ENCODE assay signal across 8 cellular contexts in the genomic region with DNA sequence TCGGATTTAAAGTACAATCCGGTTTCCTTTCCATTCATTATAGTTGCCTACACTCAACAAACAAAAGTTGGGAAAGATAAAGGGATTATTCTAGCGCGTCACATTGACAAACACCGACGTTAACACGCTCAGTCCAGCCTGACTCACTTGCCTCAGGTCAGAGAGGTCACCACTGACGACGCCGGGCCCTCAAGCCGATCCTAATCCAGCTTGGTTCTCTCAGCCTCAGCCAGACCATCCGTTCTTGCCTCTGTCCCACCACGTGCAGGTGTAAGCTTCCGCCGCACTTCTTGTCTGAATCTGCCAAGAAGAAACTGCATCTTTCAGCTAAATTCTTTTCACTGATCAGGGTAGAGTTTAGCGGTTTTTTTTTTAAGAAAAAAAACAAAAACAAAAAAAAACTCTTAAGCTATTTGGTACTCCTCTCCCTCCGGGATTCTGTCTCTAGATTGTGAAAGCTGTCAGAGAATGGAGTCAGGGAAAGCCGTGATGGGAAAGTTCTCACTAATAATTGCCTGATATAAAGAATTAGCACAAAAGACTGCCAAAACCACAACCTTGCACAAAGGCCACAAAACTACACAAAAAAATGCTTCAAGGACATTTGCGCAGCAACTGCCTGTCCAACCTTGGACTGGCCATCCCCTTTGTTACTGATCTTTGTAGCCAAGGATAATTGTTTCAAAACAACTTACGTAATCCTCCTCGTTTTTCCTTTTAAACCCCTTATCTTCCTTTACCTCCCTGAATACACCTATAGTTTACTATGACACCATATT. TPM values are rescaled to one million over a fixed set of nuclear protein-coding genes. Genes with fewer than 3 reads are reported as not detected.
DNase-seq lines count a peak whose midpoint lies in the region; ATAC-seq and TF ChIP-seq lines count a peak whose summit lies in the region.

No MANE protein-coding gene starts in this region.

- peak overlapping the region; percentile 96 for H3K27ac Mint-ChIP-seq in GM23338

- H3K27ac ChIP-seq in GM23338 (ENCODE audit: low read depth), result no peak overlapping the region
- no peak overlapping the region for H3K27ac ChIP-seq in effector memory CD4-positive, alpha-beta T cell (ENCODE audit: insufficient read depth, low read length, poor library complexity, severe bottlenecking)

- peak overlapping the region; percentile 80 for H3K4me3 ChIP-seq in GM23338
- peak overlapping the region; percentile 67 for H3K4me3 ChIP-seq in effector memory CD4-positive, alpha-beta T cell (ENCODE audit: insufficient read depth, low read depth, low read length, poor library complexity, severe bottlenecking)

- peaks cover 26% of the 10 kb centered on the region for H3K4me1 ChIP-seq in GM23338 (ENCODE audit: insufficient read depth)
- peaks cover 11% of the 10 kb centered on the region for H3K4me1 ChIP-seq in effector memory CD4-positive, alpha-beta T cell (ENCODE audit: control insufficient read depth, insufficient read depth, low read length, poor library complexity, severe bottlenecking)

- H3K4me3 Mint-ChIP-seq in GM23338, result peak overlapping the region; percentile 90

- H3K9me3 Mint-ChIP-seq in GM23338, result no peaks in the 10 kb centered on the region

- no peaks in the 10 kb centered on the region for H3K9me2 ChIP-seq in GM23338 (ENCODE audit: insufficient read depth)

- peaks cover 24% of the 10 kb centered on the region for H4K20me1 ChIP-seq in GM23338 (replicated peaks; ENCODE audit: insufficient read depth)

- no peaks in the 10 kb centered on the region for H3K36me3 ChIP-seq in GM23338 (ENCODE audit: insufficient read depth)
- no peaks in the 10 kb centered on the region for H3K36me3 ChIP-seq in effector memory CD4-positive, alpha-beta T cell (ENCODE audit: control insufficient read depth, insufficient read depth, low read length)

- peaks cover 4% of the 10 kb centered on the region; the same call in 1 of the 3 replicates for H3K36me3 Mint-ChIP-seq in GM23338 (ENCODE audit: low read depth)

- ATAC-seq in GM23338, result peak; percentile 66
- ATAC-seq in SK-N-SH treated with all-trans-retinoic acid at 6 μM for 48 hours, result peak; percentile 21
- no peak for ATAC-seq in stimulated activated naive CD8-positive, alpha-beta T cell treated with anti-CD3 and anti-CD28 coated beads, Interleukin-15, Interleukin-2, amounts not matched to agents 100 U/mL and 50 U/mL, for 24 hours

- DNase-seq in A172 (ENCODE audit: low spot score) (peak; percentile 16), GM23338 (ENCODE audit: low spot score) (peak; percentile 65), lung microvascular endothelial cell (ENCODE audit: low read depth in 2 of 2) (peak; percentile 66 to 93), GM19238 (ENCODE audit: insufficient read length, low spot score) (no peak), NCI-H187 treated with DMSO at 0.1 percent for 48 hours (lab: John Stamatoyannopoulos, UW) (no peak)
- DNase-seq in effector memory CD4-positive, alpha-beta T cell, result no peak
- peak; percentile 48 for DNase-seq in stimulated activated naive CD8-positive, alpha-beta T cell treated with anti-CD3 and anti-CD28 coated beads, Interleukin-15, Interleukin-2, amounts not matched to agents 100 U/mL and 50 U/mL, for 24 hours

- no peaks in the 10 kb centered on the region for H3K9me3 ChIP-seq in effector memory CD4-positive, alpha-beta T cell (ENCODE audit: control insufficient read depth, low read length)

- H3K4me1 Mint-ChIP-seq in GM23338, result peaks cover 42% of the 10 kb centered on the region

- H3K27me3 Mint-ChIP-seq in GM23338 (ENCODE audit: insufficient read depth, low read depth, poor library complexity), result peaks cover 13% of the 10 kb centered on the region

- no peak for TF ChIP-seq CTCF in GM23338 (conservative IDR thresholded peaks at IDR 0.05; ENCODE audit: low read depth in 2 of 2)

- peaks cover 29% of the 10 kb centered on the region for H3K79me2 ChIP-seq in GM23338 (replicated peaks; ENCODE audit: insufficient read depth)

- H3F3A ChIP-seq in GM23338 (replicated peaks; ENCODE audit: low read depth), result no peaks in the 10 kb centered on the region; the same call in 1 of the 2 replicates

- H3K4me2 ChIP-seq in GM23338, result peak overlapping the region; percentile 92

- H2AFZ ChIP-seq in GM23338, result peak overlapping the region; percentile 75

- H3K27me3 ChIP-seq in GM23338 (ENCODE audit: insufficient read depth), result peaks cover 11% of the 10 kb centered on the region
- no peaks in the 10 kb centered on the region for H3K27me3 ChIP-seq in effector memory CD4-positive, alpha-beta T cell (replicated peaks; ENCODE audit: control insufficient read depth, insufficient read depth, low read length, poor library complexity, severe bottlenecking)

TF ChIP-seq in GM23338, 12 proteins besides CTCF, POLR2A, EP300 and RAD21:
- no peak for TF ChIP-seq NANOG (IDR thresholded peaks at IDR 0.05; ENCODE audit: borderline replicate concordance)
- no peak for TF ChIP-seq EZH2phosphoT487 (IDR thresholded peaks at IDR 0.05; ENCODE audit: unreplicated experiment)
- no peak for TF ChIP-seq POLR2AphosphoS5 (IDR thresholded peaks at IDR 0.05; ENCODE audit: low read depth)
- TF ChIP-seq, protein P1, sequence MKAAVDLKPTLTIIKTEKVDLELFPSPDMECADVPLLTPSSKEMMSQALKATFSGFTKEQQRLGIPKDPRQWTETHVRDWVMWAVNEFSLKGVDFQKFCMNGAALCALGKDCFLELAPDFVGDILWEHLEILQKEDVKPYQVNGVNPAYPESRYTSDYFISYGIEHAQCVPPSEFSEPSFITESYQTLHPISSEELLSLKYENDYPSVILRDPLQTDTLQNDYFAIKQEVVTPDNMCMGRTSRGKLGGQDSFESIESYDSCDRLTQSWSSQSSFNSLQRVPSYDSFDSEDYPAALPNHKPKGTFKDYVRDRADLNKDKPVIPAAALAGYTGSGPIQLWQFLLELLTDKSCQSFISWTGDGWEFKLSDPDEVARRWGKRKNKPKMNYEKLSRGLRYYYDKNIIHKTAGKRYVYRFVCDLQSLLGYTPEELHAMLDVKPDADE (IDR thresholded peaks at IDR 0.05), result no peak

TF ChIP-seq in SK-N-SH treated with all-trans-retinoic acid at 6 μM for 48 hours, 23 proteins besides CTCF, POLR2A, EP300 and RAD21 (continues in another document):
- no peak for TF ChIP-seq OSR1 (CRISPR knock-in tag; IDR thresholded peaks at IDR 0.05)
- no peak for TF ChIP-seq TOX (CRISPR knock-in tag; IDR thresholded peaks at IDR 0.05; ENCODE audit: borderline replicate concordance)
- no peak for TF ChIP-seq CREB5 (CRISPR knock-in tag; IDR thresholded peaks at IDR 0.05; ENCODE audit: low read depth)
- TF ChIP-seq, protein P2, sequence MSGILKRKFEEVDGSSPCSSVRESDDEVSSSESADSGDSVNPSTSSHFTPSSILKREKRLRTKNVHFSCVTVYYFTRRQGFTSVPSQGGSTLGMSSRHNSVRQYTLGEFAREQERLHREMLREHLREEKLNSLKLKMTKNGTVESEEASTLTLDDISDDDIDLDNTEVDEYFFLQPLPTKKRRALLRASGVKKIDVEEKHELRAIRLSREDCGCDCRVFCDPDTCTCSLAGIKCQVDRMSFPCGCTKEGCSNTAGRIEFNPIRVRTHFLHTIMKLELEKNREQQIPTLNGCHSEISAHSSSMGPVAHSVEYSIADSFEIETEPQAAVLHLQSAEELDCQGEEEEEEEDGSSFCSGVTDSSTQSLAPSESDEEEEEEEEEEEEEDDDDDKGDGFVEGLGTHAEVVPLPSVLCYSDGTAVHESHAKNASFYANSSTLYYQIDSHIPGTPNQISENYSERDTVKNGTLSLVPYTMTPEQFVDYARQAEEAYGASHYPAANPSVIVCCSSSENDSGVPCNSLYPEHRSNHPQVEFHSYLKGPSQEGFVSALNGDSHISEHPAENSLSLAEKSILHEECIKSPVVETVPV (CRISPR knock-in tag; IDR thresholded peaks at IDR 0.05), result no peak
- TF ChIP-seq CSDC2 (CRISPR knock-in tag; IDR thresholded peaks at IDR 0.05), result no peak

RNA-seq across cellular contexts. Expression of gene PHF10, which starts 1.2 kb away (rescaled TPM):
- total RNA-seq in A172 (2014; rRNA removed; shearing (Covaris generic)), result 19.3 and 25.9 TPM in 2 replicates
- 44.7 and 48.1 TPM in 2 replicates for total RNA-seq in GM23338 (2014; rRNA removed; shearing (Covaris generic))
- polyA plus RNA-seq in GM23338 (2016; fragmentation: Nextera tagmentation; extraction: Ambion mirVana), result 15.7 and 16.5 TPM in 2 replicates
- 18.1 and 23.8 TPM in 2 replicates for total RNA-seq in lung microvascular endothelial cell

RNA-seq across cellular contexts. Expression of gene C6orf120, which starts 23.5 kb away (rescaled TPM):
- total RNA-seq in A172 (2014; rRNA removed; shearing (Covaris generic)), result 29.5 and 34.2 TPM in 2 replicates
- total RNA-seq in GM23338 (2014; rRNA removed; shearing (Covaris generic)), result 49.3 and 57.3 TPM in 2 replicates
- polyA plus RNA-seq in GM23338 (2016; fragmentation: Nextera tagmentation; extraction: Ambion mirVana), result 18.3 and 18.8 TPM in 2 replicates
- total RNA-seq in lung microvascular endothelial cell, result 18.1 and 22.6 TPM in 2 replicates

RNA-seq across cellular contexts. Expression of gene WDR27, which starts 23.6 kb away (rescaled TPM):
- 13.0 and 13.6 TPM in 2 replicates for total RNA-seq in A172 (2014; rRNA removed; shearing (Covaris generic))
- 65.9 and 80.4 TPM in 2 replicates for total RNA-seq in GM23338 (2014; rRNA removed; shearing (Covaris generic))
- polyA plus RNA-seq in GM23338 (2016; fragmentation: Nextera tagmentation; extraction: Ambion mirVana), result 42.8 and 55.3 TPM in 2 replicates
- total RNA-seq in lung microvascular endothelial cell, result 10.9 and 18.7 TPM in 2 replicates

RNA-seq across cellular contexts. Expression of gene DYNLT2, which starts 25.9 kb away (rescaled TPM):
- total RNA-seq in A172 (2014; rRNA removed; shearing (Covaris generic)), result 2.8 and 3.0 TPM in 2 replicates
- total RNA-seq in GM23338 (2014; rRNA removed; shearing (Covaris generic)), result 2.8 and 3.3 TPM in 2 replicates
- 1.6 and 4.4 TPM in 2 replicates for polyA plus RNA-seq in GM23338 (2016; fragmentation: Nextera tagmentation; extraction: Ambion mirVana)
- total RNA-seq in lung microvascular endothelial cell, result 0.22 and 0.60 TPM in 2 replicates

RNA-seq across cellular contexts. Expression of gene ERMARD, which starts 26.0 kb away (rescaled TPM):
- 12.5 and 16.6 TPM in 2 replicates for total RNA-seq in A172 (2014; rRNA removed; shearing (Covaris generic))
- total RNA-seq in GM23338 (2014; rRNA removed; shearing (Covaris generic)), result 7.6 and 11.7 TPM in 2 replicates
- 8.5 and 8.6 TPM in 2 replicates for polyA plus RNA-seq in GM23338 (2016; fragmentation: Nextera tagmentation; extraction: Ambion mirVana)
- total RNA-seq in lung microvascular endothelial cell, result 9.4 and 11.3 TPM in 2 replicates

Comparison
In these comparisons a context has a peak if more than half of its experiments do, and no peak if none do; other contexts are left out.
1. DNase-seq: peak in A172 (single experiment), GM23338 (single experiment), lung microvascular endothelial cell (2 of 2) and stimulated activated naive CD8-positive, alpha-beta T cell treated with anti-CD3 and anti-CD28 coated beads, Interleukin-15, Interleukin-2, amounts not matched to agents 100 U/mL and 50 U/mL, for 24 hours (single experiment); none in effector memory CD4-positive, alpha-beta T cell (0 of 3), GM19238 (single experiment) and NCI-H187 treated with DMSO at 0.1 percent for 48 hours (single experiment).